ENCODE assay signal across 9 cellular contexts in genomic region chr6:83852528-83853177, GRCh38. TPM values are rescaled to one million over a fixed set of nuclear protein-coding genes. Genes with fewer than 3 reads are reported as not detected.
DNase-seq lines count a peak whose midpoint lies in the region; ATAC-seq and TF ChIP-seq lines count a peak whose summit lies in the region.
"Had no signal": no experiment of that assay in that cellular context is flagged by ENCODE, and none has a peak within 500 bp of the region (broad histone marks: within the 10 kb centered on the region; RNA-seq: fewer than 3 reads in every experiment).

No MANE protein-coding gene starts in this region.

- H3K4me1 ChIP-seq in NT2/D1 (ENCODE audit: insufficient read depth, insufficient read length) (no peaks in the 10 kb centered on the region), ovary (ENCODE audit: insufficient read depth) (peaks cover 8% of the 10 kb centered on the region), body of pancreas (peaks cover 15% of the 10 kb centered on the region)

- no peak for TF ChIP-seq EP300 in ovary (IDR thresholded peaks at IDR 0.05)

- CTCF ChIA-PET in CD4-positive, alpha-beta T cell (lab: Charles Lee) = no interaction called here

- TF ChIP-seq POLR2A in ovary (IDR thresholded peaks at IDR 0.05) = no peak
- no peak for TF ChIP-seq POLR2A in body of pancreas (IDR thresholded peaks at IDR 0.05)

- no peaks in the 10 kb centered on the region for H3K36me3 Mint-ChIP-seq in CD4-positive, alpha-beta T cell (ENCODE audit: low read depth)

- no peaks in the 10 kb centered on the region for H3K9me3 ChIP-seq in CD4-positive, alpha-beta T cell (ENCODE audit: control insufficient read depth, low read length)
- no peaks in the 10 kb centered on the region for H3K9me3 ChIP-seq in NT2/D1 (ENCODE audit: insufficient read depth, low read length)
- H3K9me3 ChIP-seq in ovary = no peaks in the 10 kb centered on the region
- no peaks in the 10 kb centered on the region for H3K9me3 ChIP-seq in body of pancreas
- H3K9me3 ChIP-seq: SJSA1 had no signal

- H3K4me1 Mint-ChIP-seq in CD4-positive, alpha-beta T cell (ENCODE audit: low read depth) = peaks cover 11% of the 10 kb centered on the region

- intact Hi-C loops in CD4-positive, alpha-beta T cell (cut with DNase I, micrococcal nuclease) = loop anchor here in 1 of 2 experiments (10.0 kb wide), 1 partner anchor 1608 kb away; the partner anchor contains the start of gene IBTK
- intact Hi-C loops in ovary (cut with DNase I) (no loop called here), body of pancreas (cut with DNase I) (no loop called here)

- H3K27ac Mint-ChIP-seq in CD4-positive, alpha-beta T cell = no peak overlapping the region

- H3K4me3 ChIP-seq in NT2/D1 (ENCODE audit: insufficient read length, low read depth) (peak overlapping the region; percentile 70), epithelial cell of esophagus (ENCODE audit: low read length) (peak overlapping the region; percentile 41), ovary (peak overlapping the region; percentile 31), body of pancreas (no peak overlapping the region)

- H3K4me3 Mint-ChIP-seq in CD4-positive, alpha-beta T cell = peak overlapping the region; percentile 58

- 6 to 13% (median 9%) methylated on average over 16 of the region's 16 CpGs for WGBS in ovary, 3 donors
- WGBS in body of pancreas, 2 donors = 8 to 9% methylated on average over 16 of the region's 16 CpGs

- no peak for TF ChIP-seq CTCF in CD4-positive, alpha-beta T cell (IDR thresholded peaks at IDR 0.05)
- TF ChIP-seq CTCF in epithelial cell of esophagus (IDR thresholded peaks at IDR 0.05; ENCODE audit: insufficient read depth, low read depth, low read length, missing control alignments) = no peak
- no peak for TF ChIP-seq CTCF in ovary (IDR thresholded peaks at IDR 0.05)
- no peak for TF ChIP-seq CTCF in GM10266 (IDR thresholded peaks at IDR 0.05; ENCODE audit: control insufficient read depth, insufficient read depth, low read depth, missing control alignments)
- no peak for TF ChIP-seq CTCF in body of pancreas (IDR thresholded peaks at IDR 0.05)

- no peaks in the 10 kb centered on the region for H3K9me3 Mint-ChIP-seq in CD4-positive, alpha-beta T cell

- POLR2A ChIA-PET in CD4-positive, alpha-beta T cell (lab: Charles Lee) = no interaction called here

- peaks cover 59% of the 10 kb centered on the region for H3K27me3 ChIP-seq in CD4-positive, alpha-beta T cell (ENCODE audit: control insufficient read depth, insufficient read depth, low read length)
- peaks cover 43% of the 10 kb centered on the region for H3K27me3 ChIP-seq in NT2/D1 (ENCODE audit: insufficient read depth, insufficient read length)
- H3K27me3 ChIP-seq in ovary = no peaks in the 10 kb centered on the region
- H3K27me3 ChIP-seq in body of pancreas = no peaks in the 10 kb centered on the region

- peaks cover 71% of the 10 kb centered on the region for H3K27me3 Mint-ChIP-seq in CD4-positive, alpha-beta T cell

- ATAC-seq in CD4-positive, alpha-beta T cell (ENCODE audit: poor library complexity) = no peak
- ATAC-seq in body of pancreas = no peak
- ATAC-seq in GM21717 (IDR thresholded peaks at IDR 0.05; ENCODE audit: unreplicated experiment) = no peak
- no peak for ATAC-seq in GM21529 (IDR thresholded peaks at IDR 0.05; ENCODE audit: unreplicated experiment)

- H3K9ac ChIP-seq in NT2/D1 (ENCODE audit: insufficient read length, low read depth) = peak overlapping the region; percentile 78

- H3K36me3 ChIP-seq in NT2/D1 (ENCODE audit: insufficient read depth, insufficient read length, low read length) (no peaks in the 10 kb centered on the region), ovary (no peaks in the 10 kb centered on the region), body of pancreas (replicated peaks in 1 of 2; ENCODE audit: insufficient read depth in 1 of 2, low read depth in 2 of 2) (no peaks in the 10 kb centered on the region)
- H3K36me3 ChIP-seq: SJSA1 had no signal

- no peak for DNase-seq in CD4-positive, alpha-beta T cell
- no peak for DNase-seq in NT2/D1 (ENCODE audit: low read depth, low spot score)
- DNase-seq in epithelial cell of esophagus (ENCODE audit: low read depth) = no peak
- DNase-seq in ovary = no peak
- DNase-seq in GM10266 (ENCODE audit: extremely low spot score) = no peak
- no peak for DNase-seq in body of pancreas

- H3K27ac ChIP-seq in CD4-positive, alpha-beta T cell (ENCODE audit: low read depth, low read length) = no peak overlapping the region
- no peak overlapping the region for H3K27ac ChIP-seq in ovary
- no peak overlapping the region for H3K27ac ChIP-seq in body of pancreas
- H3K27ac ChIP-seq: SJSA1 had no signal

RNA-seq across cellular contexts. Expression of gene RIPPLY2, which starts 0.5 kb away (rescaled TPM):
- not detected for total RNA-seq in CD4-positive, alpha-beta T cell
- total RNA-seq in ovary (under 1 TPM in 3 of 7 donors, not detected in 4; 0.22 to 0.40 (median 0.23) TPM), body of pancreas (not detected)
- under 1 TPM; 0.24 to 0.40 TPM for polyA plus RNA-seq in ovary
- total RNA-seq: SJSA1 had no signal

RNA-seq across cellular contexts. Expression of gene CYB5R4, which starts 6.8 kb away (rescaled TPM):
- 10 to 100 TPM; 15.5 to 16.3 TPM for total RNA-seq in CD4-positive, alpha-beta T cell
- total RNA-seq in ovary (10 to 100 TPM in 2 of 7 donors, 1 to 10 TPM in 5; 2.0 to 12.2 (median 9.1) TPM), body of pancreas (1 to 10 TPM; 4.0 to 9.6 TPM)
- 1 to 10 TPM; 3.8 to 4.8 TPM for polyA plus RNA-seq in ovary

Comparison
In these comparisons a context has a peak if more than half of its experiments do, and no peak if none do; other contexts are left out.
1. H3K4me3 ChIP-seq: peak in NT2/D1 (single experiment), epithelial cell of esophagus (single experiment) and ovary (single experiment); none in body of pancreas (0 of 2).